ENCODE assay signal across 8 cellular contexts in genomic region chr5:134370306-134370870, GRCh38. TPM values are rescaled to one million over a fixed set of nuclear protein-coding genes. Genes with fewer than 3 reads are reported as not detected.
A peak's percentile ranks its signal among the peaks of the same experiment; 100 is the strongest.
DNase-seq lines count a peak whose midpoint lies in the region; ATAC-seq and TF ChIP-seq lines count a peak whose summit lies in the region.

No MANE protein-coding gene starts in this region.

- POLR2A ChIA-PET in HEK293T (lab: Yijun Ruan, JAX), result interaction anchor here (1.4 to 1.5 kb wide), 2 partner anchors 20 to 193 kb away, joined by 3 to 4 read pairs; no protein-coding TSS in a partner anchor

- no peaks in the 10 kb centered on the region for H3K27me3 Mint-ChIP-seq in osteocyte (ENCODE audit: unreplicated experiment)

- CTCF ChIA-PET in HEK293T (lab: Yijun Ruan, JAX), result interaction anchor here (0.6 kb wide), 1 partner anchor 35 kb away, joined by 3 read pairs; no protein-coding TSS in a partner anchor

- H3K4me3 ChIP-seq in SU-DHL-6 (ENCODE audit: insufficient read depth, low read length, poor library complexity, severe bottlenecking) (peak overlapping the region; percentile 94), epithelial cell of proximal tubule (ENCODE audit: low read depth, low read length) (peak overlapping the region; percentile 98)

- no peaks in the 10 kb centered on the region for H3K9me2 ChIP-seq in SU-DHL-6 (replicated peaks; ENCODE audit: insufficient read depth, low read length)

- peak; percentile 14 for ATAC-seq in GM18517 (IDR thresholded peaks at IDR 0.05; ENCODE audit: unreplicated experiment)
- ATAC-seq in HG02798 (IDR thresholded peaks at IDR 0.05; ENCODE audit: poor library complexity, unreplicated experiment), result peak; percentile 7

- peak overlapping the region; percentile 100 for H3K9ac ChIP-seq in SU-DHL-6 (ENCODE audit: low read length)

- H3K36me3 Mint-ChIP-seq in osteocyte (ENCODE audit: unreplicated experiment), result peaks cover 18% of the 10 kb centered on the region

- H4K20me1 ChIP-seq in SU-DHL-6 (ENCODE audit: low read depth, low read length), result peaks cover 4% of the 10 kb centered on the region; the same call in 1 of the 2 replicates

- H3K9me3 ChIP-seq in SU-DHL-6 (ENCODE audit: insufficient read depth, low read length), result no peaks in the 10 kb centered on the region

- H3K27ac Mint-ChIP-seq in osteocyte (ENCODE audit: unreplicated experiment), result peak overlapping the region; percentile 99

- peak overlapping the region; percentile 98 for H3K4me2 ChIP-seq in SU-DHL-6 (ENCODE audit: low read depth, low read length, poor library complexity, severe bottlenecking)

- peak overlapping the region; percentile 44 for H3K27ac ChIP-seq in SU-DHL-6 (ENCODE audit: low read depth, low read length)

- H2AFZ ChIP-seq in SU-DHL-6 (ENCODE audit: low read depth, low read length, severe bottlenecking), result peak overlapping the region; percentile 99

- DNase-seq in epithelial cell of proximal tubule (ENCODE audit: low read depth) (no peak), osteocyte (ENCODE audit: extremely low spot score, unreplicated experiment) (no peak), HEK293T (ENCODE audit: extremely low spot score) (no peak), GDM1 (lab: John Stamatoyannopoulos, UW) (no peak)
- no peak for DNase-seq in stimulated activated naive CD4-positive, alpha-beta T cell (lab: John Stamatoyannopoulos, UW)

- no peaks in the 10 kb centered on the region for H3K9me3 Mint-ChIP-seq in osteocyte (ENCODE audit: unreplicated experiment)

- H3K79me2 ChIP-seq in SU-DHL-6 (ENCODE audit: insufficient read depth, low read length), result peaks cover 57% of the 10 kb centered on the region

- peaks cover 55% of the 10 kb centered on the region for H3K4me1 Mint-ChIP-seq in osteocyte (ENCODE audit: unreplicated experiment)

- 0 out of 2 replicates have a peak, but pooled peaks cover 3% of the 10 kb centered on the region for H3K36me3 ChIP-seq in SU-DHL-6 (ENCODE audit: low read length)

- TF ChIP-seq CTCF in SU-DHL-6 (IDR thresholded peaks at IDR 0.05; ENCODE audit: insufficient read depth, low read length, poor library complexity, severe bottlenecking) (no peak), epithelial cell of proximal tubule (conservative IDR thresholded peaks at IDR 0.05; ENCODE audit: low read depth, low read length) (no peak), osteocyte (IDR thresholded peaks at IDR 0.05) (no peak)

- peaks cover 7% of the 10 kb centered on the region; the same call in 1 of the 2 replicates for H3F3A ChIP-seq in SU-DHL-6 (ENCODE audit: insufficient read depth)

- H3K4me3 Mint-ChIP-seq in osteocyte (ENCODE audit: unreplicated experiment), result peak overlapping the region; percentile 98

- no peaks in the 10 kb centered on the region for H3K27me3 ChIP-seq in SU-DHL-6 (ENCODE audit: low read length)

TF ChIP-seq in HEK293T, 16 proteins besides CTCF, POLR2A, EP300 and RAD21:
- TF ChIP-seq ZNF384 (IDR thresholded peaks at IDR 0.05), result no peak
- no peak for TF ChIP-seq SP1 (IDR thresholded peaks at IDR 0.05)
- no peak for TF ChIP-seq CTBP1 (IDR thresholded peaks at IDR 0.05; ENCODE audit: borderline replicate concordance)
- no peak for TF ChIP-seq NFRKB (IDR thresholded peaks at IDR 0.05)
- TF ChIP-seq L3MBTL2 (conservative IDR thresholded peaks at IDR 0.05), result no peak
- no peak for TF ChIP-seq TARDBP (IDR thresholded peaks at IDR 0.05)
- no peak for TF ChIP-seq SUZ12 (IDR thresholded peaks at IDR 0.05)
- TF ChIP-seq PKNOX1 (IDR thresholded peaks at IDR 0.05), result no peak
- no peak for TF ChIP-seq LEF1 (IDR thresholded peaks at IDR 0.05; ENCODE audit: borderline replicate concordance)
- TF ChIP-seq FOXK2 (IDR thresholded peaks at IDR 0.05), result no peak

RNA-seq across cellular contexts. Expression of gene UBE2B, which starts 1.0 kb away (rescaled TPM):
- total RNA-seq in epithelial cell of proximal tubule, result 32.2 and 32.8 TPM in 2 replicates
- 106 and 114 TPM in 2 replicates for total RNA-seq in osteocyte

RNA-seq across cellular contexts. Expression of gene CDKL3, which starts 3.4 kb away (rescaled TPM):
- 0.06 and 0.43 TPM in 2 replicates for total RNA-seq in epithelial cell of proximal tubule
- total RNA-seq in osteocyte, result 3.3 and 3.9 TPM in 2 replicates

RNA-seq across cellular contexts. Expression of gene CDKN2AIPNL, which starts 41.3 kb away (rescaled TPM):
- total RNA-seq in epithelial cell of proximal tubule, result 28.5 and 58.7 TPM in 2 replicates
- total RNA-seq in osteocyte, result 19.5 and 21.5 TPM in 2 replicates
